ENCODE assay signal across 15 cellular contexts in the genomic region with DNA sequence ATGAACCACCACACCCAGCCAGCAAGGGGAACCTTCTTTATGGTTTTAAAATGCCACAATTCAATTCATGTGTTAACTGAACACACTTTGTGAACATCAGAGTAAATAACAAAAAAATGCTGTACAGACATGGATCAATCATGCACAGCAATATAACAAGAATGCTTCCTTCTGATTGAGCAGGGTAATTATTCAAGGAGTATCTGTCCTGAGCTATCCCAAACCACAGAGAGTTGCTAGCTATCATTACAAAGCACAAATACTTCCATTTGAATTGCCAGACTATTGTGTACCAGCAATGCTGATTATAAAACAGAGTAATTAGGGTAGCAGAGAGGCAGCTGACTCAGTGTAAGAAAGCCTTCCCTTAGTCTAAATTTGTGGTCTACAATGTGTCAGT. TPM values are rescaled to one million over a fixed set of nuclear protein-coding genes. Genes with fewer than 3 reads are reported as not detected.
"Had no signal": no experiment of that assay in that cellular context is flagged by ENCODE, and none has a peak within 500 bp of the region (broad histone marks: within the 10 kb centered on the region; RNA-seq: fewer than 3 reads in every experiment).

No MANE protein-coding gene starts in this region.

- H3K27me3 ChIP-seq: cardiac muscle cell, colonic mucosa, gastrocnemius medialis, ovary, tibial artery had no signal

- H3K9me3 ChIP-seq: colonic mucosa, gastrocnemius medialis, ovary, tibial artery had no signal

- H3K4me3 ChIP-seq: cardiac muscle cell, colonic mucosa, gastrocnemius medialis, ovary, skin epidermis, tibial artery had no signal

- DNase-seq: activated CD4-positive, alpha-beta memory T cell treated with anti-CD3 and anti-CD28 coated beads, Interleukin-2, amount 10 ng/mL, durations not matched to agents 7 days and 5 days; activated CD4-positive, alpha-beta T cell treated with anti-CD3 and anti-CD28 coated beads for 1 hour; activated gamma-delta T cell treated with Interleukin-2 at 50 U/mL for 16 hours; activated naive CD8-positive, alpha-beta T cell treated with anti-CD3 and anti-CD28 coated beads, Interleukin-2, amount 10 ng/mL, durations not matched to agents 7 days and 5 days; activated T-cell treated with anti-CD3 and anti-CD28 coated beads, Interleukin-2, amount 50 U/mL, for 48 hours; aorta; colonic mucosa; gastrocnemius medialis; kidney; ovary; T-helper 9 cell; tibial artery had no signal

- H3K36me3 ChIP-seq: cardiac muscle cell, colonic mucosa, gastrocnemius medialis, ovary, tibial artery had no signal

- H3K4me1 ChIP-seq: gastrocnemius medialis, tibial artery had no signal

- ATAC-seq: gastrocnemius medialis; stimulated activated effector memory CD8-positive, alpha-beta T cell treated with anti-CD3 and anti-CD28 coated beads, Interleukin-12 subunit alpha, Interleukin-12 subunit beta, amount 100 ng/mL, for 72 hours had no signal

- H3K27ac ChIP-seq: cardiac muscle cell, colonic mucosa, gastrocnemius medialis, ovary, skin epidermis, tibial artery had no signal

RNA-seq across cellular contexts. Expression of gene RHOBTB1, which starts 11.3 kb away (rescaled TPM):
- total RNA-seq: activated naive CD8-positive, alpha-beta T cell treated with anti-CD3 and anti-CD28 coated beads, Interleukin-2, amount 10 ng/mL, durations not matched to agents 7 days and 5 days had no signal
